Comparison of ENCODE assay signal across 20 cellular contexts in genomic region chr7:6571160-6571779, GRCh38. TPM values are rescaled to one million over a fixed set of nuclear protein-coding genes. Genes with fewer than 3 reads are reported as not detected.
DNase-seq lines count a peak whose midpoint lies in the region; ATAC-seq, FAIRE-seq and TF ChIP-seq lines count a peak whose summit lies in the region.
"Had no signal": no experiment of that assay in that cellular context is flagged by ENCODE, and none has a peak within 500 bp of the region (broad histone marks: within the 10 kb centered on the region; RNA-seq: fewer than 3 reads in every experiment).

No MANE protein-coding gene starts in this region.

- no peak for TF ChIP-seq EP300 in A549 (IDR thresholded peaks at IDR 0.05)

- no peak overlapping the region for H3K4me2 ChIP-seq in A549
- H3K4me2 ChIP-seq in BLaER1 treated with 17β-estradiol and CSF1 and Interleukin-3, amounts not matched to agents 10 nM and 100 nM = peak overlapping the region in 9 of 11 experiments; percentile 15 to 77 (median 64); a peak in 16 of 22 replicates

- TF ChIP-seq POLR2A in A549 (IDR thresholded peaks at IDR 0.05; ENCODE audit: low read length) = no peak
- TF ChIP-seq POLR2A in lower leg skin (IDR thresholded peaks at IDR 0.05) = no peak

- WGBS in A549 (ENCODE audit: missing lambda C conversion rate) = 27% methylated on average over 7 of the region's 7 CpGs
- 65 to 69% methylated on average over 7 of the region's 7 CpGs for WGBS in lower leg skin, 2 donors

- no peaks in the 10 kb centered on the region for H3K9me3 ChIP-seq in A549
- H3K9me3 ChIP-seq in BLaER1 treated with 17β-estradiol and CSF1 and Interleukin-3, amounts not matched to agents 10 nM and 100 nM (replicated peaks in 1 of 11) = no peaks in the 10 kb centered on the region; a peak in 1 of 22 replicates
- H3K9me3 ChIP-seq: ascending aorta, pancreas, sigmoid colon, uterus had no signal

- no peak for TF ChIP-seq CTCF in A549 (IDR thresholded peaks at IDR 0.05)
- no peak for TF ChIP-seq CTCF in lower leg skin (IDR thresholded peaks at IDR 0.05)

- no peaks in the 10 kb centered on the region for H3K36me3 ChIP-seq in BLaER1 treated with 17β-estradiol and CSF1 and Interleukin-3, amounts not matched to agents 10 nM and 100 nM
- H3K36me3 ChIP-seq: ascending aorta, pancreas, sigmoid colon, uterus had no signal

- POLR2A ChIA-PET in A549 (lab: Yijun Ruan, JAX) = no interaction called here

- ATAC-seq in A549 (peak; percentile 54 to 67; a peak in 5 of 6 replicates), HG03442 (IDR thresholded peaks at IDR 0.05; ENCODE audit: unreplicated experiment) (peak; percentile 66), esophagus mucosa (peak; percentile 68)
- ATAC-seq: naive thymus-derived CD4-positive, alpha-beta T cell; pancreas had no signal

- H3K27ac ChIP-seq in A549 = no peak overlapping the region
- peak overlapping the region in 2 of 11 experiments; percentile 12 to 28; a peak in 2 of 22 replicates for H3K27ac ChIP-seq in BLaER1 treated with 17β-estradiol and CSF1 and Interleukin-3, amounts not matched to agents 10 nM and 100 nM
- H3K27ac ChIP-seq: ascending aorta, HL-60, pancreas, sigmoid colon, uterus had no signal

- no peak for FAIRE-seq in A549 (lab: Jason Lieb, UNC)
- FAIRE-seq: D721Med, pancreas had no signal

- CTCF ChIA-PET in A549 (lab: Yijun Ruan, JAX) = interaction anchor here (0.6 to 2.2 kb wide), 3 partner anchors 9 to 123 kb away, joined by 3 to 12 read pairs (median 4); partner anchors contain the start of gene DAGLB

- H4K20me1 ChIP-seq in BLaER1 treated with 17β-estradiol and CSF1 and Interleukin-3, amounts not matched to agents 10 nM and 100 nM = no peaks in the 10 kb centered on the region

- DNase-seq in A549 (ENCODE audit: low read depth in 1 of 2, low spot score in 1 of 2) (no peak), NCI-H2171 treated with DMSO at 0.1 percent for 48 hours (lab: John Stamatoyannopoulos, UW) (no peak), lower leg skin (ENCODE audit: low spot score in 2 of 2) (no peak), GM19238 (ENCODE audit: insufficient read length, low spot score) (no peak)
- DNase-seq: activated CD8-positive, alpha-beta memory T cell treated with anti-CD3 and anti-CD28 coated beads, Interleukin-2, amount 50 U/mL, for 4 hours; GF-D8; naive thymus-derived CD4-positive, alpha-beta T cell; NCI-H2107; NCI-H526 treated with DMSO at 0.1 percent for 48 hours; pancreas; sigmoid colon; stimulated activated CD4-positive, alpha-beta T cell treated with anti-CD3 and anti-CD28 coated beads, Interleukin-2, amount 100 ng/mL, for 24 hours; uterus had no signal

- peaks cover 2% of the 10 kb centered on the region; the same call in 1 of the 3 replicates for H3K4me1 ChIP-seq in A549
- peaks cover 23 to 73% (median 68%) of the 10 kb centered on the region in 10 experiments for H3K4me1 ChIP-seq in BLaER1 treated with 17β-estradiol and CSF1 and Interleukin-3, amounts not matched to agents 10 nM and 100 nM
- H3K4me1 ChIP-seq: ascending aorta, pancreas, uterus had no signal

- no peak for TF ChIP-seq RAD21 in A549 (conservative IDR thresholded peaks at IDR 0.05 in 1 of 2, IDR thresholded peaks at IDR 0.05 in 1 of 2)

- H3K9ac ChIP-seq in BLaER1 treated with 17β-estradiol and CSF1 and Interleukin-3, amounts not matched to agents 10 nM and 100 nM = no peak overlapping the region

- H3K4me3 ChIP-seq in A549 (no peak overlapping the region), lower leg skin (ENCODE audit: low read depth, poor library complexity, severe bottlenecking) (no peak overlapping the region)
- no peak overlapping the region for H3K4me3 ChIP-seq in BLaER1 treated with 17β-estradiol and CSF1 and Interleukin-3, amounts not matched to agents 10 nM and 100 nM
- H3K4me3 ChIP-seq: ascending aorta, pancreas, sigmoid colon, uterus had no signal

- H3K27me3 ChIP-seq in BLaER1 treated with 17β-estradiol and CSF1 and Interleukin-3, amounts not matched to agents 10 nM and 100 nM = no peaks in the 10 kb centered on the region
- H3K27me3 ChIP-seq: ascending aorta, pancreas, sigmoid colon, uterus had no signal

- intact Hi-C loops in lower leg skin (cut with DNase I; ENCODE audit: low total_unique reads) = no loop called here

TF ChIP-seq in A549, 52 proteins besides CTCF, POLR2A, EP300 and RAD21:
- TF ChIP-seq HOXB5 (CRISPR knock-in tag; IDR thresholded peaks at IDR 0.05) = no peak
- TF ChIP-seq ZNF302 (CRISPR knock-in tag; IDR thresholded peaks at IDR 0.05) = no peak
- TF ChIP-seq PBX3 (IDR thresholded peaks at IDR 0.05) = no peak
- no peak for TF ChIP-seq CEBPB (IDR thresholded peaks at IDR 0.05)
- TF ChIP-seq ATOH8 (CRISPR knock-in tag; IDR thresholded peaks at IDR 0.05; ENCODE audit: low read depth) = no peak
- TF ChIP-seq TFCP2L1 (CRISPR knock-in tag; IDR thresholded peaks at IDR 0.05) = no peak
- no peak for TF ChIP-seq HDAC2 (IDR thresholded peaks at IDR 0.05)
- TF ChIP-seq ZSCAN20 (CRISPR knock-in tag; IDR thresholded peaks at IDR 0.05) = no peak
- TF ChIP-seq FOSL2 (IDR thresholded peaks at IDR 0.05) = no peak
- no peak for TF ChIP-seq FOSL2 (CRISPR knock-in tag; IDR thresholded peaks at IDR 0.05)
- no peak for TF ChIP-seq HOXA7 (CRISPR knock-in tag; IDR thresholded peaks at IDR 0.05)
- TF ChIP-seq MYC (IDR thresholded peaks at IDR 0.05; ENCODE audit: borderline replicate concordance, low read length) = no peak
- TF ChIP-seq CBX8 (IDR thresholded peaks at IDR 0.05) = no peak
- no peak for TF ChIP-seq MAFK (IDR thresholded peaks at IDR 0.05; ENCODE audit: partially characterized antibody)
- no peak for TF ChIP-seq USF2 (IDR thresholded peaks at IDR 0.05)
- TF ChIP-seq CHD2 (IDR thresholded peaks at IDR 0.05; ENCODE audit: low read length, partially characterized antibody) = no peak
- no peak for TF ChIP-seq SREBF2 (IDR thresholded peaks at IDR 0.05)
- no peak for TF ChIP-seq POLR2AphosphoS2 (conservative IDR thresholded peaks at IDR 0.05; ENCODE audit: low read length)
- no peak for TF ChIP-seq MAZ (IDR thresholded peaks at IDR 0.05; ENCODE audit: borderline replicate concordance, low read depth, low read length)

RNA-seq across cellular contexts. Expression of gene ZDHHC4, which starts 6.0 kb away (rescaled TPM):
- polyA plus RNA-seq in A549 (2011; rRNA removed) (118 and 149 TPM in 2 replicates), A549 (2017; fragmentation: RNase III; extraction: RNeasy Plus Mini Kit Qiagen cat#74134 plus additional on column Dnase treatment) (37.0 to 43.3 TPM (median 42.8 TPM) in 3 replicates)
- polyA plus RNA-seq in A549 (2012; cell fraction: cytosol; rRNA removed) = 63.7 and 69.6 TPM in 2 replicates
- 43.7 and 74.3 TPM in 2 replicates for polyA plus RNA-seq in A549 (2012; cell fraction: nucleus; rRNA removed)
- 128 and 141 TPM in 2 replicates for polyA minus RNA-seq in A549 (2011; rRNA and poly(A)+ RNA removed)
- total RNA-seq in esophagus mucosa (23.0 TPM), lower leg skin (10 to 100 TPM; 18.4 to 30.7 (median 23.3) TPM)

RNA-seq across cellular contexts. Expression of gene INTS15, which starts 18.6 kb away (rescaled TPM):
- 23.4 and 26.1 TPM in 2 replicates for polyA plus RNA-seq in A549 (2011; rRNA removed)
- 23.7 and 24.5 TPM in 2 replicates for polyA plus RNA-seq in A549 (2012; cell fraction: cytosol; rRNA removed)
- 26.2 and 31.6 TPM in 2 replicates for polyA plus RNA-seq in A549 (2012; cell fraction: nucleus; rRNA removed)
- polyA plus RNA-seq in A549 (2017; fragmentation: RNase III; extraction: RNeasy Plus Mini Kit Qiagen cat#74134 plus additional on column Dnase treatment) = 13.6 to 14.7 TPM (median 14.5 TPM) in 3 replicates
- polyA minus RNA-seq in A549 (2011; rRNA and poly(A)+ RNA removed) = 21.3 and 23.8 TPM in 2 replicates
- total RNA-seq in esophagus mucosa = 13.7 TPM
- total RNA-seq in lower leg skin = 10 to 100 TPM; 21.3 to 34.5 (median 29.7) TPM

RNA-seq across cellular contexts. Expression of gene GRID2IP, which starts 20.0 kb away (rescaled TPM):
- polyA plus RNA-seq in A549 (2011; rRNA removed) (0.03 TPM in 1 of 2 replicates, not detected in the other), A549 (2017; fragmentation: RNase III; extraction: RNeasy Plus Mini Kit Qiagen cat#74134 plus additional on column Dnase treatment) (0.03 TPM in 1 of 3 replicates, not detected in the others)
- 0.01 TPM in 1 of 2 replicates, not detected in the other for polyA plus RNA-seq in A549 (2012; cell fraction: cytosol; rRNA removed)
- 0.02 TPM in 1 of 2 replicates, not detected in the other for polyA plus RNA-seq in A549 (2012; cell fraction: nucleus; rRNA removed)
- not detected in 2 replicates for polyA minus RNA-seq in A549 (2011; rRNA and poly(A)+ RNA removed)
- total RNA-seq in esophagus mucosa (0.12 TPM), lower leg skin (1 to 10 TPM in 1 of 4 donors, under 1 TPM in 3; 0.49 to 2.2 (median 0.64) TPM)
- total RNA-seq: ascending aorta, H4, sigmoid colon had no signal
- polyA plus RNA-seq: naive thymus-derived CD4-positive, alpha-beta T cell had no signal

RNA-seq across cellular contexts. Expression of gene ZNF853, which starts 44.1 kb away (rescaled TPM):
- polyA plus RNA-seq in A549 (2011; rRNA removed) = 2.2 and 2.7 TPM in 2 replicates
- polyA plus RNA-seq in A549 (2012; cell fraction: cytosol; rRNA removed) = 1.5 and 2.7 TPM in 2 replicates
- 1.6 and 1.7 TPM in 2 replicates for polyA plus RNA-seq in A549 (2012; cell fraction: nucleus; rRNA removed)
- 1.6 to 2.1 TPM (median 1.8 TPM) in 3 replicates for polyA plus RNA-seq in A549 (2017; fragmentation: RNase III; extraction: RNeasy Plus Mini Kit Qiagen cat#74134 plus additional on column Dnase treatment)
- polyA minus RNA-seq in A549 (2011; rRNA and poly(A)+ RNA removed) = 6.8 and 8.7 TPM in 2 replicates
- 0.24 TPM for total RNA-seq in esophagus mucosa
- total RNA-seq in lower leg skin = 1 to 10 TPM; 4.6 to 7.7 (median 5.9) TPM
